21 cellular contexts compared by ENCODE assay signal in genomic region chr16:72068930-72069329, GRCh38. TPM values are rescaled to one million over a fixed set of nuclear protein-coding genes. Genes with fewer than 3 reads are reported as not detected.
DNase-seq lines count a peak whose midpoint lies in the region; FAIRE-seq and TF ChIP-seq lines count a peak whose summit lies in the region.
"Had no signal": no experiment of that assay in that cellular context is flagged by ENCODE, and none has a peak within 500 bp of the region (broad histone marks: within the 10 kb centered on the region; RNA-seq: fewer than 3 reads in every experiment).

No MANE protein-coding gene starts in this region.

- intact Hi-C loops in Calu3 (cut with micrococcal nuclease; ENCODE audit: unreplicated experiment), result no loop called here

- CTCF ChIA-PET in Calu3 (lab: Charles Lee), result interaction anchor here (0.6 kb wide), 1 partner anchor 1146 kb away, joined by 3 read pairs; no protein-coding TSS in a partner anchor

- no peak overlapping the region for H3K4me3 Mint-ChIP-seq in Calu3 (ENCODE audit: low read depth, unreplicated experiment)
- H3K4me3 Mint-ChIP-seq: CD4-positive, CD25-positive, alpha-beta regulatory T cell; CD8-positive, alpha-beta memory T cell had no signal

- H3K4me3 ChIP-seq in bronchial epithelial cell (ENCODE audit: low read depth, low read length) (no peak overlapping the region), epithelial cell of esophagus (ENCODE audit: low read length) (no peak overlapping the region), fibroblast of the aortic adventitia (ENCODE audit: low read depth, low read length) (no peak overlapping the region)
- H3K4me3 ChIP-seq: GM23248, HAP-1 had no signal

- FAIRE-seq in bronchial epithelial cell (lab: Jason Lieb, UNC), result no peak
- FAIRE-seq: A204.1, D721Med, G401.6, GM12891, GM19239 had no signal

- no peaks in the 10 kb centered on the region for H3K9me3 Mint-ChIP-seq in Calu3 (ENCODE audit: low read depth, unreplicated experiment)
- H3K9me3 Mint-ChIP-seq: CD4-positive, CD25-positive, alpha-beta regulatory T cell; CD8-positive, alpha-beta memory T cell had no signal

- H3K27me3 ChIP-seq in bronchial epithelial cell (ENCODE audit: control insufficient read depth, insufficient read depth, low read length), result no peaks in the 10 kb centered on the region
- H3K27me3 ChIP-seq: BE2C had no signal

- peaks cover 41% of the 10 kb centered on the region for H3K27me3 Mint-ChIP-seq in Calu3 (ENCODE audit: unreplicated experiment)
- H3K27me3 Mint-ChIP-seq: CD4-positive, CD25-positive, alpha-beta regulatory T cell; CD8-positive, alpha-beta memory T cell had no signal

- DNase-seq in bronchial epithelial cell (ENCODE audit: low read depth) (peak; percentile 71), epithelial cell of esophagus (ENCODE audit: low read depth) (peak; percentile 69), fibroblast of the aortic adventitia (ENCODE audit: low read depth) (peak; percentile 16), iPS-NIHi11 (ENCODE audit: low spot score) (no peak), Calu3 (no peak), NCI-H774 (lab: John Stamatoyannopoulos, UW) (no peak)
- DNase-seq: ACHN; BE2C; C1 segment of cervical spinal cord; CD4-positive, CD25-positive, alpha-beta regulatory T cell; CD8-positive, alpha-beta memory T cell; COR-L47; GM23248 had no signal

- no peaks in the 10 kb centered on the region for H3K36me3 ChIP-seq in bronchial epithelial cell (ENCODE audit: control insufficient read depth, insufficient read depth, low read length)
- H3K36me3 ChIP-seq: BE2C, HAP-1 had no signal

- H3K36me3 Mint-ChIP-seq in Calu3 (ENCODE audit: insufficient read depth, unreplicated experiment), result no peaks in the 10 kb centered on the region

- no peak for TF ChIP-seq CTCF in bronchial epithelial cell (IDR thresholded peaks at IDR 0.05; ENCODE audit: insufficient read depth, low read length, severe bottlenecking)
- no peak for TF ChIP-seq CTCF in epithelial cell of esophagus (IDR thresholded peaks at IDR 0.05; ENCODE audit: insufficient read depth, low read depth, low read length, missing control alignments)
- no peak for TF ChIP-seq CTCF in fibroblast of the aortic adventitia (IDR thresholded peaks at IDR 0.05; ENCODE audit: insufficient read depth, low read length)
- no peak for TF ChIP-seq CTCF in Calu3 (IDR thresholded peaks at IDR 0.05; ENCODE audit: unreplicated experiment)

- no peak overlapping the region for H3K27ac Mint-ChIP-seq in Calu3 (ENCODE audit: unreplicated experiment)
- H3K27ac Mint-ChIP-seq: CD4-positive, CD25-positive, alpha-beta regulatory T cell; CD8-positive, alpha-beta memory T cell had no signal

- no TSS peak for BruUV-seq in Calu3 (replicated peaks; lab: Mats Ljungman, UMichigan)

- H3K4me1 Mint-ChIP-seq in Calu3 (ENCODE audit: low read depth, unreplicated experiment), result no peaks in the 10 kb centered on the region
- H3K4me1 Mint-ChIP-seq: CD4-positive, CD25-positive, alpha-beta regulatory T cell; CD8-positive, alpha-beta memory T cell had no signal

RNA-seq across cellular contexts. Expression of gene HPR, which starts 5.9 kb away (rescaled TPM):
- total RNA-seq in bronchial epithelial cell (not detected in 2 replicates), fibroblast of the aortic adventitia (ENCODE audit: low replicate concordance) (not detected in 2 replicates), Calu3 (2022) (not detected in 2 replicates)
- total RNA-seq: CD4-positive, CD25-positive, alpha-beta regulatory T cell; CD8-positive, alpha-beta memory T cell; GM23248; H4; HT-29 had no signal

RNA-seq across cellular contexts. Expression of gene HP, which starts 14.6 kb away (rescaled TPM):
- total RNA-seq in bronchial epithelial cell, result not detected in 2 replicates
- total RNA-seq in fibroblast of the aortic adventitia (ENCODE audit: low replicate concordance), result 0.27 TPM in 1 of 2 replicates, not detected in the other
- total RNA-seq in Calu3 (2022), result not detected in 2 replicates
- total RNA-seq: CD4-positive, CD25-positive, alpha-beta regulatory T cell; CD8-positive, alpha-beta memory T cell; GM23248; HT-29 had no signal

RNA-seq across cellular contexts. Expression of gene TXNL4B, which starts 24.5 kb away (rescaled TPM):
- total RNA-seq in bronchial epithelial cell (5.4 and 6.8 TPM in 2 replicates), fibroblast of the aortic adventitia (ENCODE audit: low replicate concordance) (8.1 and 24.8 TPM in 2 replicates), Calu3 (2022) (18.0 TPM in 2 replicates)

RNA-seq across cellular contexts. Expression of gene DHX38, which starts 24.7 kb away (rescaled TPM):
- total RNA-seq in bronchial epithelial cell (91.6 and 123 TPM in 2 replicates), fibroblast of the aortic adventitia (ENCODE audit: low replicate concordance) (39.1 and 158 TPM in 2 replicates), Calu3 (2022) (83.0 and 86.4 TPM in 2 replicates)

Comparison
In these comparisons a context has a peak if more than half of its experiments do, and no peak if none do; other contexts are left out.
1. DNase-seq: peak in bronchial epithelial cell (single experiment), epithelial cell of esophagus (single experiment) and fibroblast of the aortic adventitia (single experiment); none in iPS-NIHi11 (single experiment), Calu3 (single experiment) and NCI-H774 (single experiment).